Comparison of ENCODE assay signal across 3 cellular contexts in the genomic region with DNA sequence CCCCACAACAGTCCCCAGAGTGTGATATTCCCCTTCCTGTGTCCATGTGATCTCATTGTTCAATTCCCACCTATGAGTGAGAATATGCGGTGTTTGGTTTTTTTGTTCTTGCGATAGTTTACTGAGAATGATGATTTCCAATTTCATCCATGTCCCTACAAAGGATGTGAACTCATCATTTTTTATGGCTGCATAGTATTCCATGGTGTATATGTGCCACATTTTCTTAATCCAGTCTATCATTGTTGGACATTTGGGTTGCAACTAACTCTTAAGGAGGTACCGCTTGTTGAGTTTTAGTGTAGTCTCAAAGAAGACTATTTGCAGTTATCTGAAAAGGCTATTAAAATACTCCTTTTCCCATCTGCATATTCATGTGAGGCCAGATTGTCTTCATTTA. TPM values are rescaled to one million over a fixed set of nuclear protein-coding genes. Genes with fewer than 3 reads are reported as not detected.
"Had no signal": no experiment of that assay in that cellular context is flagged by ENCODE, and none has a peak within 500 bp of the region (broad histone marks: within the 10 kb centered on the region; RNA-seq: fewer than 3 reads in every experiment).

No MANE protein-coding gene starts in this region.

RNA-seq across cellular contexts. Expression of gene GDPD2, which starts 22.9 kb away (rescaled TPM):
- total RNA-seq: HT-29, IMR-90, K562 had no signal
